Comparison of ENCODE assay signal across 29 cellular contexts in genomic region chr4:113628711-113629110, GRCh38.
"Had no signal": no experiment of that assay in that cellular context is flagged by ENCODE, and none has a peak within 500 bp of the region (broad histone marks: within the 10 kb centered on the region; RNA-seq: fewer than 3 reads in every experiment).

No MANE protein-coding gene starts in this region.

- H3K9me3 ChIP-seq: adrenal gland, body of pancreas, breast epithelium, Peyer's patch had no signal

- H3K4me1 ChIP-seq: breast epithelium, Peyer's patch had no signal

- ATAC-seq: activated CD4-positive, alpha-beta T cell treated with anti-CD3 and anti-CD28 coated beads for 36 hours; activated naive CD4-positive, alpha-beta T cell treated with anti-CD3 and anti-CD28 coated beads, Interleukin-2, amount 50 U/mL, for 72 hours; activated T-cell treated with anti-CD3 and anti-CD28 coated beads, Interleukin-2, amount 50 U/mL, for 4 hours; body of pancreas; PC-3 had no signal

- DNase-seq: activated CD4-positive, alpha-beta memory T cell treated with anti-CD3 and anti-CD28 coated beads for 36 hours; activated CD4-positive, alpha-beta T cell treated with anti-CD3 and anti-CD28 coated beads for 36 hours; activated CD4-positive, alpha-beta T cell treated with anti-CD3 and anti-CD28 coated beads, Interleukin-2, amount 50 U/mL, for 1 hour; activated CD8-positive, alpha-beta memory T cell treated with anti-CD3 and anti-CD28 coated beads, Interleukin-2, amount 50 U/mL, for 4 hours; activated gamma-delta T cell treated with Interleukin-2 at 50 U/mL for 16 hours; activated naive CD4-positive, alpha-beta T cell treated with anti-CD3 and anti-CD28 coated beads for 36 hours; activated T-cell treated with anti-CD3 and anti-CD28 coated beads for 4 hours; activated T-cell treated with anti-CD3 and anti-CD28 coated beads, Interleukin-2, amount 50 U/mL, for 4 hours; adrenal gland; body of pancreas; cerebellar nuclear complex; NCI-H1105; NCI-H1417 treated with DMSO at 0.1 percent for 48 hours; NCI-H187 treated with DMSO at 0.1 percent for 48 hours; NCI-H2081; NCI-H2171 treated with DMSO at 0.1 percent for 48 hours; NCI-H446 treated with DMSO at 0.1 percent for 48 hours; NCI-H524; NCI-H69; NCI-H82; PC-3; Peyer's patch; RPMI8226; T1000 had no signal

- FAIRE-seq: astrocyte had no signal

- H3K9ac ChIP-seq: KMS-11 had no signal

- H3K4me3 ChIP-seq: adrenal gland, body of pancreas, breast epithelium, Peyer's patch, SK-N-MC had no signal

- H3K4me2 ChIP-seq: KMS-11 had no signal

- H3K27me3 ChIP-seq: adrenal gland, body of pancreas, breast epithelium, Peyer's patch had no signal

- H3K27ac ChIP-seq: adrenal gland, body of pancreas, breast epithelium, KMS-11, Peyer's patch, SK-N-MC had no signal

- H3K36me3 ChIP-seq: adrenal gland, breast epithelium, Peyer's patch had no signal
